9 cellular contexts compared by ENCODE assay signal in genomic region chr4:6278801-6279197, GRCh38. TPM values are rescaled to one million over a fixed set of nuclear protein-coding genes. Genes with fewer than 3 reads are reported as not detected.
DNase-seq lines count a peak whose midpoint lies in the region; ATAC-seq and TF ChIP-seq lines count a peak whose summit lies in the region.
"Had no signal": no experiment of that assay in that cellular context is flagged by ENCODE, and none has a peak within 500 bp of the region (broad histone marks: within the 10 kb centered on the region; RNA-seq: fewer than 3 reads in every experiment).

No MANE protein-coding gene starts in this region.

- no peaks in the 10 kb centered on the region for H3K36me3 Mint-ChIP-seq in activated T-cell treated with anti-CD3 and anti-CD28 coated beads, Interleukin-2, amount 50 U/mL, for 4 hours (ENCODE audit: insufficient read depth)
- no peaks in the 10 kb centered on the region for H3K36me3 Mint-ChIP-seq in activated T-cell treated with anti-CD3 and anti-CD28 coated beads, Interleukin-2, amount 50 U/mL, for 24 hours (ENCODE audit: low read depth)

- no peaks in the 10 kb centered on the region for H3K27me3 ChIP-seq in brain microvascular endothelial cell (replicated peaks)

- peak overlapping the region; percentile 48 for H3K4me3 Mint-ChIP-seq in activated T-cell treated with anti-CD3 and anti-CD28 coated beads, Interleukin-2, amount 50 U/mL, for 4 hours
- no peak overlapping the region for H3K4me3 Mint-ChIP-seq in activated T-cell treated with anti-CD3 and anti-CD28 coated beads, Interleukin-2, amount 50 U/mL, for 24 hours

- TF ChIP-seq CTCF in brain microvascular endothelial cell (IDR thresholded peaks at IDR 0.05; ENCODE audit: low read depth, low read length, missing control alignments), result no peak

- H3K27me3 Mint-ChIP-seq in activated T-cell treated with anti-CD3 and anti-CD28 coated beads, Interleukin-2, amount 50 U/mL, for 4 hours (ENCODE audit: low read depth), result no peaks in the 10 kb centered on the region
- H3K27me3 Mint-ChIP-seq in activated T-cell treated with anti-CD3 and anti-CD28 coated beads, Interleukin-2, amount 50 U/mL, for 24 hours, result no peaks in the 10 kb centered on the region

- peak; percentile 23 to 32 for ATAC-seq in activated T-cell treated with anti-CD3 and anti-CD28 coated beads, Interleukin-2, amount 50 U/mL, for 4 hours
- peak; percentile 87 for ATAC-seq in HG03108 (IDR thresholded peaks at IDR 0.05; ENCODE audit: unreplicated experiment)

- no peak overlapping the region for H3K27ac Mint-ChIP-seq in activated T-cell treated with anti-CD3 and anti-CD28 coated beads, Interleukin-2, amount 50 U/mL, for 24 hours

- no peak overlapping the region for H3K4me3 ChIP-seq in brain microvascular endothelial cell (ENCODE audit: low read depth, low read length)
- H3K4me3 ChIP-seq: SK-N-MC had no signal

- H3K4me1 Mint-ChIP-seq in activated T-cell treated with anti-CD3 and anti-CD28 coated beads, Interleukin-2, amount 50 U/mL, for 4 hours (ENCODE audit: low read depth), result peaks cover 7% of the 10 kb centered on the region
- H3K4me1 Mint-ChIP-seq in activated T-cell treated with anti-CD3 and anti-CD28 coated beads, Interleukin-2, amount 50 U/mL, for 24 hours (ENCODE audit: low read depth), result peaks cover 12% of the 10 kb centered on the region

- H3K27ac ChIP-seq in brain microvascular endothelial cell, result no peak overlapping the region
- H3K27ac ChIP-seq: SK-N-MC had no signal

- in situ Hi-C loops in brain microvascular endothelial cell (cut with HindIII; ENCODE audit: low pct_ligation_motif_present, low sequenced_read_pairs), result no loop called here

- no peaks in the 10 kb centered on the region for H3K9me3 Mint-ChIP-seq in activated T-cell treated with anti-CD3 and anti-CD28 coated beads, Interleukin-2, amount 50 U/mL, for 4 hours
- no peaks in the 10 kb centered on the region for H3K9me3 Mint-ChIP-seq in activated T-cell treated with anti-CD3 and anti-CD28 coated beads, Interleukin-2, amount 50 U/mL, for 24 hours

- no peak for DNase-seq in activated T-cell treated with anti-CD3 and anti-CD28 coated beads, Interleukin-2, amount 50 U/mL, for 4 hours
- no peak for DNase-seq in activated T-cell treated with anti-CD3 and anti-CD28 coated beads, Interleukin-2, amount 50 U/mL, for 24 hours
- DNase-seq in brain microvascular endothelial cell, result peak; percentile 56
- peak; percentile 35 for DNase-seq in non-pigmented ciliary epithelial cell (ENCODE audit: low read depth)
- DNase-seq in T-helper 9 cell, result no peak
- DNase-seq in activated naive CD4-positive, alpha-beta T cell treated with Interleukin-2 at 50 U/mL for 16 hours, result no peak
- no peak for DNase-seq in Ammon's horn (ENCODE audit: low spot score)

- no peaks in the 10 kb centered on the region for H3K36me3 ChIP-seq in brain microvascular endothelial cell (replicated peaks)

RNA-seq across cellular contexts. Expression of gene WFS1, which starts 9.1 kb away (rescaled TPM):
- 1 to 10 TPM; 7.0 to 7.7 (median 7.3) TPM for total RNA-seq in activated T-cell treated with anti-CD3 and anti-CD28 coated beads, Interleukin-2, amount 50 U/mL, for 4 hours

Comparison
In these comparisons a context has a peak if more than half of its experiments do, and no peak if none do; other contexts are left out.
1. DNase-seq: peak in brain microvascular endothelial cell (single experiment) and non-pigmented ciliary epithelial cell (single experiment); none in activated T-cell treated with anti-CD3 and anti-CD28 coated beads, Interleukin-2, amount 50 U/mL, for 4 hours (single experiment), activated T-cell treated with anti-CD3 and anti-CD28 coated beads, Interleukin-2, amount 50 U/mL, for 24 hours (single experiment), T-helper 9 cell (single experiment), activated naive CD4-positive, alpha-beta T cell treated with Interleukin-2 at 50 U/mL for 16 hours (single experiment) and Ammon's horn (single experiment).